19 cellular contexts compared by ENCODE assay signal in the genomic region with DNA sequence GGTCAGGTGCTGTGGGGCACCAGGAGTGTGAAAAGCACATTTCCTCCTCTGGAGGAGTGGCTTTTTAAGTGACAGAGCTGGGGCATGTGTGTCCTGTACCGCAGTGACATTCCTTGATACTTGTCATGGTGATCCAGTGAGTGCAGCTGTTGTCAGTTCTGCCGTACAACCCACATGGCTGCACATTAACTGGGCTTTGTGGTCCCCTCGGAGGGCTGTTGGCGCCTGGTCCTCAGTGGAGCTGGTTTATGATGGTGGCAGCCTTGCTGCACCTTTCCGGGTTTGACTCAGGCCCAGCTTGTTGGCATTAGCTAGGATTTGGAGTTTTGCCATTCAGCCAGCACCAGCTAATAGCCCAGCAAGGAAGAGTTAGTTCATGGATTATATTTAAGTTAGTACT. TPM values are rescaled to one million over a fixed set of nuclear protein-coding genes. Genes with fewer than 3 reads are reported as not detected.
DNase-seq lines count a peak whose midpoint lies in the region; ATAC-seq, FAIRE-seq and TF ChIP-seq lines count a peak whose summit lies in the region.
"Had no signal": no experiment of that assay in that cellular context is flagged by ENCODE, and none has a peak within 500 bp of the region (broad histone marks: within the 10 kb centered on the region; RNA-seq: fewer than 3 reads in every experiment).

No MANE protein-coding gene starts in this region.

- FAIRE-seq in RCC 7860 (lab: Jason Lieb, UNC), result no peak

- no peak overlapping the region for H2AFZ ChIP-seq in GM23338

- H3K27me3 ChIP-seq in GM23338 (ENCODE audit: insufficient read depth), result no peaks in the 10 kb centered on the region
- no peaks in the 10 kb centered on the region for H3K27me3 ChIP-seq in neutrophil
- H3K27me3 ChIP-seq in esophagus muscularis mucosa, result no peaks in the 10 kb centered on the region
- H3K27me3 ChIP-seq: cardiac muscle cell, testis had no signal

- intact Hi-C loops in esophagus muscularis mucosa (cut with DNase I), result no loop called here

- DNase-seq in GM23338 (ENCODE audit: low spot score) (no peak), RCC 7860 (ENCODE audit: low spot score) (peak; percentile 16), SIG-M5 (lab: John Stamatoyannopoulos, UW) (no peak), NCI-H2196 (lab: John Stamatoyannopoulos, UW; ENCODE audit: unreplicated experiment) (no peak), esophagus muscularis mucosa (ENCODE audit: extremely low spot score) (no peak)
- DNase-seq: activated CD8-positive, alpha-beta T cell treated with anti-CD3 and anti-CD28 coated beads for 36 hours; activated naive CD8-positive, alpha-beta T cell treated with anti-CD3 and anti-CD28 coated beads, Interleukin-2, amount 10 ng/mL, durations not matched to agents 7 days and 5 days; foreskin fibroblast; NCI-H2029; NCI-H524 treated with DMSO at 0.1 percent for 48 hours; stimulated activated CD4-positive, alpha-beta T cell treated with anti-CD3 and anti-CD28 coated beads, Interleukin-4, amount 100 ng/mL, for 1 hour; stimulated activated CD8-positive, alpha-beta memory T cell treated with anti-CD3 and anti-CD28 coated beads, Interleukin-4, amount 100 ng/mL, for 48 hours; SW 1271; testis; WERI-Rb-1 had no signal

- no peaks in the 10 kb centered on the region for H3K9me2 ChIP-seq in GM23338 (ENCODE audit: insufficient read depth)

- H3K4me1 Mint-ChIP-seq in GM23338, result peaks cover 57% of the 10 kb centered on the region

- no peak for TF ChIP-seq POLR2A in esophagus muscularis mucosa (IDR thresholded peaks at IDR 0.05; ENCODE audit: low read depth)

- no peaks in the 10 kb centered on the region for H4K20me1 ChIP-seq in GM23338 (replicated peaks; ENCODE audit: insufficient read depth)

- ATAC-seq in GM23338 (no peak), esophagus mucosa (peak; percentile 56), GM18517 (IDR thresholded peaks at IDR 0.05; ENCODE audit: unreplicated experiment) (no peak)
- ATAC-seq: activated CD8-positive, alpha-beta T cell treated with anti-CD3 and anti-CD28 coated beads for 36 hours had no signal

- TF ChIP-seq EP300 in esophagus muscularis mucosa (IDR thresholded peaks at IDR 0.05), result no peak

- H3K4me1 ChIP-seq in GM23338 (ENCODE audit: insufficient read depth) (peaks cover 50% of the 10 kb centered on the region), neutrophil (ENCODE audit: control insufficient read depth in 1 of 2, insufficient read depth in 1 of 2, low read depth in 1 of 2, low read length in 1 of 2) (peaks cover 54 to 56% of the 10 kb centered on the region in 2 experiments), esophagus muscularis mucosa (peaks cover 0 to 8% (median 7%) of the 10 kb centered on the region in 4 donors)
- H3K4me1 ChIP-seq: testis had no signal

- H3K27ac Mint-ChIP-seq in GM23338, result peak overlapping the region; percentile 9; the same call in 1 of the 2 replicates
- H3K27ac Mint-ChIP-seq: activated CD8-positive, alpha-beta T cell treated with anti-CD3 and anti-CD28 coated beads for 36 hours; activated naive CD8-positive, alpha-beta T cell treated with anti-CD3 and anti-CD28 coated beads, Interleukin-2, amount 10 ng/mL, durations not matched to agents 7 days and 5 days had no signal

- 95% methylated on average over 5 of the region's 5 CpGs for WGBS in esophagus muscularis mucosa

- no peak overlapping the region; the same call in 1 of the 2 replicates for H3K27ac ChIP-seq in GM23338 (ENCODE audit: low read depth)
- peak overlapping the region; percentile 78 for H3K27ac ChIP-seq in neutrophil
- H3K27ac ChIP-seq in esophagus muscularis mucosa (replicated peaks in 1 of 4), result no peak overlapping the region
- H3K27ac ChIP-seq: cardiac muscle cell, testis, WERI-Rb-1 had no signal

- H3K9me3 ChIP-seq in neutrophil (no peaks in the 10 kb centered on the region), esophagus muscularis mucosa (no peaks in the 10 kb centered on the region)
- H3K9me3 ChIP-seq: testis had no signal

- H3F3A ChIP-seq in GM23338 (replicated peaks; ENCODE audit: low read depth), result no peaks in the 10 kb centered on the region

- H3K79me2 ChIP-seq in GM23338 (replicated peaks; ENCODE audit: insufficient read depth), result peaks cover 4% of the 10 kb centered on the region; the same call in 1 of the 2 replicates

- H3K36me3 Mint-ChIP-seq in GM23338 (ENCODE audit: low read depth), result no peaks in the 10 kb centered on the region

- no peaks in the 10 kb centered on the region for H3K36me3 ChIP-seq in GM23338 (ENCODE audit: insufficient read depth)
- no peaks in the 10 kb centered on the region for H3K36me3 ChIP-seq in neutrophil
- no peaks in the 10 kb centered on the region for H3K36me3 ChIP-seq in esophagus muscularis mucosa
- H3K36me3 ChIP-seq: cardiac muscle cell, WERI-Rb-1 had no signal

- H3K4me3 ChIP-seq in GM23338, result no peak overlapping the region
- no peak overlapping the region for H3K4me3 ChIP-seq in neutrophil (ENCODE audit: low read depth in 1 of 2, low read length in 1 of 2)
- no peak overlapping the region for H3K4me3 ChIP-seq in esophagus muscularis mucosa
- H3K4me3 ChIP-seq: cardiac muscle cell, testis had no signal

- no peak overlapping the region for H3K4me3 Mint-ChIP-seq in GM23338
- H3K4me3 Mint-ChIP-seq: activated CD8-positive, alpha-beta T cell treated with anti-CD3 and anti-CD28 coated beads for 36 hours; activated naive CD8-positive, alpha-beta T cell treated with anti-CD3 and anti-CD28 coated beads, Interleukin-2, amount 10 ng/mL, durations not matched to agents 7 days and 5 days had no signal

- no peak for TF ChIP-seq CTCF in GM23338 (conservative IDR thresholded peaks at IDR 0.05; ENCODE audit: low read depth in 2 of 2)
- no peak for TF ChIP-seq CTCF in neutrophil (IDR thresholded peaks at IDR 0.05)
- no peak for TF ChIP-seq CTCF in esophagus muscularis mucosa (IDR thresholded peaks at IDR 0.05)

- H3K4me2 ChIP-seq in GM23338, result no peak overlapping the region

- H3K27me3 Mint-ChIP-seq in GM23338 (ENCODE audit: insufficient read depth, low read depth, poor library complexity), result peaks cover 8% of the 10 kb centered on the region
- H3K27me3 Mint-ChIP-seq: activated CD8-positive, alpha-beta T cell treated with anti-CD3 and anti-CD28 coated beads for 36 hours; activated naive CD8-positive, alpha-beta T cell treated with anti-CD3 and anti-CD28 coated beads, Interleukin-2, amount 10 ng/mL, durations not matched to agents 7 days and 5 days had no signal

- H3K9me3 Mint-ChIP-seq in GM23338, result no peaks in the 10 kb centered on the region
- H3K9me3 Mint-ChIP-seq: activated CD8-positive, alpha-beta T cell treated with anti-CD3 and anti-CD28 coated beads for 36 hours; activated naive CD8-positive, alpha-beta T cell treated with anti-CD3 and anti-CD28 coated beads, Interleukin-2, amount 10 ng/mL, durations not matched to agents 7 days and 5 days had no signal

TF ChIP-seq in GM23338, 12 proteins besides CTCF, POLR2A, EP300 and RAD21 (continues in another document):
- no peak for TF ChIP-seq EZH2phosphoT487 (IDR thresholded peaks at IDR 0.05; ENCODE audit: unreplicated experiment)

RNA-seq across cellular contexts. Expression of gene WDR25, which starts 23.8 kb away (rescaled TPM):
- 13.1 and 15.9 TPM in 2 replicates for total RNA-seq in GM23338 (2014; rRNA removed; shearing (Covaris generic))
- polyA plus RNA-seq in GM23338 (2016; fragmentation: Nextera tagmentation; extraction: Ambion mirVana), result 7.8 and 8.5 TPM in 2 replicates
- total RNA-seq in esophagus mucosa (5.3 TPM), esophagus muscularis mucosa (10 to 100 TPM in 2 of 4 donors, 1 to 10 TPM in 2; 7.1 to 10.8 (median 9.4) TPM)
